ENCODE assay signal across 8 cellular contexts in genomic region chr14:75982724-75983358, GRCh38. TPM values are rescaled to one million over a fixed set of nuclear protein-coding genes. Genes with fewer than 3 reads are reported as not detected.
DNase-seq lines count a peak whose midpoint lies in the region; ATAC-seq and TF ChIP-seq lines count a peak whose summit lies in the region.

No MANE protein-coding gene starts in this region.

- ATAC-seq in GM19395 (IDR thresholded peaks at IDR 0.05; ENCODE audit: unreplicated experiment): peak; percentile 17
- peak; percentile 29 for ATAC-seq in left colon
- peak; percentile 14 for ATAC-seq in stimulated activated naive CD8-positive, alpha-beta T cell treated with anti-CD3 and anti-CD28 coated beads, Interleukin-15, Interleukin-2, amounts not matched to agents 100 U/mL and 50 U/mL, for 24 hours
- no peak for ATAC-seq in HG02981 (IDR thresholded peaks at IDR 0.05; ENCODE audit: unreplicated experiment)
- ATAC-seq in HG02973 (IDR thresholded peaks at IDR 0.05; ENCODE audit: unreplicated experiment): no peak

- DNase-seq in BJ (ENCODE audit: low read depth) (no peak), NCI-H1694 treated with DMSO at 0.1 percent for 48 hours (lab: John Stamatoyannopoulos, UW) (peak; percentile 83), MCF 10A (ENCODE audit: unreplicated experiment) (peak; percentile 40), left colon (peak; percentile 46 to 66)
- no peak for DNase-seq in stimulated activated naive CD8-positive, alpha-beta T cell treated with anti-CD3 and anti-CD28 coated beads, Interleukin-15, Interleukin-2, amounts not matched to agents 100 U/mL and 50 U/mL, for 24 hours

- H3K27ac Mint-ChIP-seq in MCF 10A (ENCODE audit: low read depth, unreplicated experiment): no peak overlapping the region

- TF ChIP-seq CTCF in BJ (IDR thresholded peaks at IDR 0.05; ENCODE audit: insufficient read depth, low read depth, low read length) (no peak), MCF 10A (IDR thresholded peaks at IDR 0.05; ENCODE audit: unreplicated experiment) (peak; percentile 6)

- peak overlapping the region; percentile 54 for H3K4me3 ChIP-seq in BJ (ENCODE audit: low read depth, low read length)

- intact Hi-C loops in MCF 10A (cut with micrococcal nuclease): loop anchor here (1.0 to 5.0 kb wide), 6 partner anchors 77 to 406 kb away; partner anchors contain the start of genes ERG28, FLVCR2 and TTLL5
- intact Hi-C loops in left colon (cut with DNase I, micrococcal nuclease): loop anchor here in 1 of 2 donors (5.0 kb wide), 1 partner anchor 191 kb away; no protein-coding TSS in a partner anchor

- no peaks in the 10 kb centered on the region for H3K27me3 ChIP-seq in BJ (ENCODE audit: control insufficient read depth, insufficient read depth, low read length)

- no peaks in the 10 kb centered on the region for H3K9me3 Mint-ChIP-seq in MCF 10A (ENCODE audit: unreplicated experiment)

- peaks cover 4% of the 10 kb centered on the region for H3K36me3 Mint-ChIP-seq in MCF 10A (ENCODE audit: insufficient read depth, unreplicated experiment)

- CTCF ChIA-PET in BJ (lab: Yijun Ruan, JAX): interaction anchor here (0.6 to 13.4 kb wide), 35 partner anchors 11 to 406 kb away, joined by 3 to 296 read pairs (median 4); no protein-coding TSS in a partner anchor
- CTCF ChIA-PET in MCF 10A (lab: Yijun Ruan, JAX): interaction anchor here (0.6 to 12.0 kb wide), 26 partner anchors 10 to 408 kb away, joined by 3 to 205 read pairs (median 3); partner anchors contain the start of gene FLVCR2

- H3K4me1 Mint-ChIP-seq in MCF 10A (ENCODE audit: insufficient read depth, unreplicated experiment): peaks cover 30% of the 10 kb centered on the region

- H3K27me3 Mint-ChIP-seq in MCF 10A (ENCODE audit: insufficient read depth, unreplicated experiment): no peaks in the 10 kb centered on the region

- no peaks in the 10 kb centered on the region for H3K36me3 ChIP-seq in BJ (ENCODE audit: control insufficient read depth, insufficient read depth, low read length)

- POLR2A ChIA-PET in BJ (lab: Charles Lee): interaction anchor here (0.6 to 1.3 kb wide), 3 partner anchors 23 to 275 kb away, joined by 3 to 4 read pairs (median 3); no protein-coding TSS in a partner anchor
- POLR2A ChIA-PET in MCF 10A (lab: Yijun Ruan, JAX): interaction anchor here (0.6 to 5.5 kb wide), 15 partner anchors 11 to 405 kb away, joined by 3 to 49 read pairs (median 4); partner anchors contain the start of genes ERG28 and TTLL5

- peak overlapping the region; percentile 73 for H3K4me3 Mint-ChIP-seq in MCF 10A (ENCODE audit: unreplicated experiment)

- BruUV-seq in MCF 10A (replicated peaks; lab: Mats Ljungman, UMichigan): no TSS peak

RNA-seq across cellular contexts. Expression of gene TGFB3, which starts 1.0 kb away (rescaled TPM):
- 5.8 and 6.7 TPM in 2 replicates for polyA plus RNA-seq in BJ (2011; rRNA removed)
- 7.8 and 8.1 TPM in 2 replicates for polyA minus RNA-seq in BJ (2011; rRNA and poly(A)+ RNA removed)
- total RNA-seq in MCF 10A (2022) (1.1 and 1.5 TPM in 2 replicates), left colon (1 to 10 TPM; 4.5 to 5.9 TPM)

RNA-seq across cellular contexts. Expression of gene IFT43, which starts 2.7 kb away (rescaled TPM):
- polyA plus RNA-seq in BJ (2011; rRNA removed): 58.9 and 62.5 TPM in 2 replicates
- 19.6 and 25.0 TPM in 2 replicates for polyA minus RNA-seq in BJ (2011; rRNA and poly(A)+ RNA removed)
- total RNA-seq in MCF 10A (2022): 34.9 and 52.9 TPM in 2 replicates
- total RNA-seq in left colon: 10 to 100 TPM; 25.9 to 27.3 TPM

Comparison
In these comparisons a context has a peak if more than half of its experiments do, and no peak if none do; other contexts are left out.
1. DNase-seq: peak in NCI-H1694 treated with DMSO at 0.1 percent for 48 hours (single experiment), MCF 10A (single experiment) and left colon (2 of 2); none in BJ (single experiment) and stimulated activated naive CD8-positive, alpha-beta T cell treated with anti-CD3 and anti-CD28 coated beads, Interleukin-15, Interleukin-2, amounts not matched to agents 100 U/mL and 50 U/mL, for 24 hours (single experiment).
2. ATAC-seq: peak in GM19395 (single experiment), left colon (single experiment) and stimulated activated naive CD8-positive, alpha-beta T cell treated with anti-CD3 and anti-CD28 coated beads, Interleukin-15, Interleukin-2, amounts not matched to agents 100 U/mL and 50 U/mL, for 24 hours (single experiment); none in HG02981 (single experiment) and HG02973 (single experiment).